ENCODE assay signal across 29 cellular contexts in the genomic region with DNA sequence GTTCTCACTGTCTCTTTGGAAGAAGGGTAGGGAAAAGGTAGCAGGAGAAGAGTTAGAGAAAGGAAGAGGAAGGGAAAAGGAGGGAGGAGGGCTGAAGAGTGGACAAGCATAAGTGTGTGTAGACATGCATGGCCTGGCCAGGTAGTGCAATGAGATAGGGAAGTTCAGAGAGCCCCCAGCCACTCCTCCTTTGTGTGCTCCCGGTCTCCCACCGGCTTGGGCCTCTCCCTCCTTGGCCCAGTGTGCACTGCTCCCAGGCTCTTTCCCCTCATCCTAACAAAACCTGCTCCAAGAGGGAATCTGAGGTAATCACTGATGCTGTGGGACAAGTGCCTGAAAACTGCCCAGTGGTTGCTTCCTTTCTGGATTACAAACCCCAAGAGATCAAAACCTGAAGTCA. TPM values are rescaled to one million over a fixed set of nuclear protein-coding genes. Genes with fewer than 3 reads are reported as not detected.
"Had no signal": no experiment of that assay in that cellular context is flagged by ENCODE, and none has a peak within 500 bp of the region (broad histone marks: within the 10 kb centered on the region; RNA-seq: fewer than 3 reads in every experiment).

No MANE protein-coding gene starts in this region.

- H3K4me3 Mint-ChIP-seq: activated CD4-positive, alpha-beta memory T cell treated with anti-CD3 and anti-CD28 coated beads, Interleukin-2, amount 10 ng/mL, durations not matched to agents 7 days and 5 days; activated CD8-positive, alpha-beta memory T cell treated with anti-CD3 and anti-CD28 coated beads, Interleukin-2, amount 10 ng/mL, durations not matched to agents 7 days and 5 days; activated naive CD8-positive, alpha-beta T cell treated with anti-CD3 and anti-CD28 coated beads for 36 hours; T-helper 2 cell treated with Interferon-gamma antibody and Interleukin-4, amounts not matched to agents 5 μg/mL and 100 μg/mL, for 36 hours had no signal

- H3K36me3 Mint-ChIP-seq: activated CD8-positive, alpha-beta memory T cell treated with anti-CD3 and anti-CD28 coated beads, Interleukin-2, amount 10 ng/mL, durations not matched to agents 7 days and 5 days; activated naive CD8-positive, alpha-beta T cell treated with anti-CD3 and anti-CD28 coated beads for 36 hours had no signal

- H3K9me3 Mint-ChIP-seq: activated CD4-positive, alpha-beta memory T cell treated with anti-CD3 and anti-CD28 coated beads, Interleukin-2, amount 10 ng/mL, durations not matched to agents 7 days and 5 days; activated naive CD8-positive, alpha-beta T cell treated with anti-CD3 and anti-CD28 coated beads for 36 hours; central memory CD8-positive, alpha-beta T cell; T-helper 2 cell treated with Interferon-gamma antibody and Interleukin-4, amounts not matched to agents 5 μg/mL and 100 μg/mL, for 36 hours had no signal

- H3K27ac Mint-ChIP-seq: activated CD4-positive, alpha-beta memory T cell treated with anti-CD3 and anti-CD28 coated beads, Interleukin-2, amount 10 ng/mL, durations not matched to agents 7 days and 5 days; activated CD8-positive, alpha-beta memory T cell treated with anti-CD3 and anti-CD28 coated beads, Interleukin-2, amount 10 ng/mL, durations not matched to agents 7 days and 5 days; activated naive CD8-positive, alpha-beta T cell treated with anti-CD3 and anti-CD28 coated beads for 36 hours; T-helper 2 cell treated with Interferon-gamma antibody and Interleukin-4, amounts not matched to agents 5 μg/mL and 100 μg/mL, for 36 hours had no signal

- ATAC-seq: activated CD8-positive, alpha-beta memory T cell treated with anti-CD3 and anti-CD28 coated beads, Interleukin-2, amount 10 ng/mL, durations not matched to agents 7 days and 5 days; Panc1 had no signal

- DNase-seq: activated CD4-positive, alpha-beta memory T cell treated with anti-CD3 and anti-CD28 coated beads, Interleukin-2, amount 10 ng/mL, durations not matched to agents 7 days and 5 days; activated CD4-positive, alpha-beta T cell treated with anti-CD3 and anti-CD28 coated beads for 1 hour; activated CD4-positive, alpha-beta T cell treated with anti-CD3 and anti-CD28 coated beads for 48 hours; activated CD4-positive, CD25-positive, alpha-beta regulatory T cell; activated CD8-positive, alpha-beta memory T cell treated with anti-CD3 and anti-CD28 coated beads for 24 hours; activated CD8-positive, alpha-beta memory T cell treated with anti-CD3 and anti-CD28 coated beads, Interleukin-2, amount 10 ng/mL, durations not matched to agents 7 days and 5 days; activated CD8-positive, alpha-beta memory T cell treated with anti-CD3 and anti-CD28 coated beads, Interleukin-2, amount 50 U/mL, for 48 hours; activated effector memory CD4-positive, alpha-beta T cell treated with Interleukin-2 at 50 U/mL for 16 hours; activated naive CD4-positive, alpha-beta T cell; activated naive CD4-positive, alpha-beta T cell treated with anti-CD3 and anti-CD28 coated beads, Interleukin-2, amount 50 U/mL, for 16 hours; activated naive CD8-positive, alpha-beta T cell treated with anti-CD3 and anti-CD28 coated beads for 36 hours; activated T-cell treated with anti-CD3 and anti-CD28 coated beads, Interleukin-2, amount 50 U/mL, for 48 hours; amniotic stem cell; brain microvascular endothelial cell; NCI-H1105 treated with DMSO at 0.1 percent for 48 hours; NCI-H1436; NCI-H1694; NCI-H1930; NCI-H2081 treated with DMSO at 0.1 percent for 48 hours; NCI-H226; NCI-H446 treated with DMSO at 0.1 percent for 48 hours; NCI-H524 treated with DMSO at 0.1 percent for 48 hours; SHP77; SJCRH30 had no signal

- H3K27me3 Mint-ChIP-seq: central memory CD8-positive, alpha-beta T cell had no signal

RNA-seq across cellular contexts. Expression of a gene that starts 10.3 kb away (rescaled TPM):
- total RNA-seq: aorta, RPMI7951 had no signal

RNA-seq across cellular contexts. Expression of a gene that starts 23.7 kb away (rescaled TPM):
- total RNA-seq: RPMI7951 had no signal
